ENCODE assay signal across 10 cellular contexts in the genomic region with DNA sequence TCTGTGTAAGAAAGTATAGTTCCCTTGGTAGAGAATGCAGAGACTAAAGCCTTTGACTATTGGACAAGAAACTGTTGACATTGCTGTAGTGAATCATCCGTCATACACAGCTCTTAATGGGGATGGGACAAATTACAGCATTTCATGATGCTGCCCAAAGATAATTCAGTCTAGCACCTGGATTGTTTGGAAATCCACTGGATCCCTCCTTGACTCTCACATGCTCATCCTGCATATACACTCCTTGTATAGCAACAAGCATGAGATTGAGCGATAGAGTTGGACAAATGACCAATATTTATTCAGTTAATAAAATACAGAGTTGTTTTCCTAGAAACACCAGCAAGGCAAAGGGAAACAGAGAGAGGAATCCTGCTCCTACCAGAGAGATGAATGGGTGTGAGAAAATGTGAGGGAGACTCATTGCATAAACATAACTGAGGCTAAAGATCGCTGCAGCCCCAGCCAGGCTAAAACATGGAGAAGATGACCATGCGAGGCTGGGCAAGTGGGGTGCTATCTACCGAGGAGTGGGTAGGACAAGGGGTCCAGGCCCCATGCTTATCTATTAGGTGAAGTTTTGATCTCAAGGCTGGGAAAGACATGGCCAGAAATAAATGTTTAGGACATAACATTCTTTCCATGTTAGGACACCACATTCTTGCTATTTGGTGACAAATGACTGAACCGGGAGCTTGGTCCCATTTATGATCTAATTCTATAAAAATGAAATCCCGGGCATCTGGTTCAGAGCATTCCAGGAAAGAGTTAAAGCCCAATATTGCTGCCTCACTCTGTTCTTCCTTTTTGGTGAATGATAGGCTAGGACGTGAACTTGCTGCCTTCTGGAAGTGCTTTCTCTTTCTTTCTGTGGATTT.
DNase-seq lines count a peak whose midpoint lies in the region; ATAC-seq and TF ChIP-seq lines count a peak whose summit lies in the region.
"Had no signal": no experiment of that assay in that cellular context is flagged by ENCODE, and none has a peak within 500 bp of the region (broad histone marks: within the 10 kb centered on the region; RNA-seq: fewer than 3 reads in every experiment).

No MANE protein-coding gene starts in this region.

- H3K4me3 Mint-ChIP-seq in dendritic cell treated with granulocyte-macrophage colony-stimulating factor and Interleukin-4, amounts not matched to agents 40 ng/mL and 50 ng/mL, for 4 days, result peak overlapping the region; percentile 66
- no peak overlapping the region for H3K4me3 Mint-ChIP-seq in endothelial cell (ENCODE audit: unreplicated experiment)
- no peak overlapping the region for H3K4me3 Mint-ChIP-seq in activated T-helper 1 cell treated with anti-CD3 and anti-CD28 coated beads, Interleukin-12 subunit alpha, Interleukin-12 subunit beta, Interleukin-2, Interleukin-4 antibody, amounts not matched to agents 30 ng/mL and 10 ng/mL and 1 ng/mL, durations not matched to agents 14 hours and 24 hours and 36 hours
- H3K4me3 Mint-ChIP-seq: CD4-positive, alpha-beta T cell had no signal

- H3K4me1 ChIP-seq in mononuclear cell (ENCODE audit: insufficient read depth, low read length), result peaks cover 10% of the 10 kb centered on the region

- no peaks in the 10 kb centered on the region for H3K36me3 Mint-ChIP-seq in dendritic cell treated with granulocyte-macrophage colony-stimulating factor and Interleukin-4, amounts not matched to agents 40 ng/mL and 50 ng/mL, for 4 days (ENCODE audit: low read depth)
- H3K36me3 Mint-ChIP-seq in endothelial cell (ENCODE audit: low read depth, unreplicated experiment), result no peaks in the 10 kb centered on the region
- no peaks in the 10 kb centered on the region for H3K36me3 Mint-ChIP-seq in activated T-helper 1 cell treated with anti-CD3 and anti-CD28 coated beads, Interleukin-12 subunit alpha, Interleukin-12 subunit beta, Interleukin-2, Interleukin-4 antibody, amounts not matched to agents 30 ng/mL and 10 ng/mL and 1 ng/mL, durations not matched to agents 14 hours and 24 hours and 36 hours (ENCODE audit: low read depth)

- DNase-seq in A172 (ENCODE audit: low spot score) (peak; percentile 90), LHCN-M2 (ENCODE audit: low read depth) (peak; percentile 62), left lobe of liver (ENCODE audit: low spot score) (no peak), endothelial cell (ENCODE audit: low spot score) (no peak), HPDE6-E6E7 (ENCODE audit: extremely low spot score) (no peak)
- no peak for DNase-seq in activated T-helper 1 cell treated with anti-CD3 and anti-CD28 coated beads, Interleukin-12 subunit alpha, Interleukin-12 subunit beta, Interleukin-2, Interleukin-4 antibody, amounts not matched to agents 30 ng/mL and 10 ng/mL and 1 ng/mL, durations not matched to agents 14 hours and 24 hours and 36 hours (ENCODE audit: low spot score)
- DNase-seq: CD4-positive, alpha-beta T cell; stimulated activated CD4-positive, alpha-beta T cell treated with anti-CD3 and anti-CD28 coated beads, Interleukin-4, amount 100 ng/mL, for 1 hour had no signal

- no peaks in the 10 kb centered on the region for H3K27me3 Mint-ChIP-seq in dendritic cell treated with granulocyte-macrophage colony-stimulating factor and Interleukin-4, amounts not matched to agents 40 ng/mL and 50 ng/mL, for 4 days
- H3K27me3 Mint-ChIP-seq in endothelial cell (ENCODE audit: unreplicated experiment), result peaks cover 1% of the 10 kb centered on the region
- H3K27me3 Mint-ChIP-seq in activated T-helper 1 cell treated with anti-CD3 and anti-CD28 coated beads, Interleukin-12 subunit alpha, Interleukin-12 subunit beta, Interleukin-2, Interleukin-4 antibody, amounts not matched to agents 30 ng/mL and 10 ng/mL and 1 ng/mL, durations not matched to agents 14 hours and 24 hours and 36 hours (ENCODE audit: insufficient read depth), result no peaks in the 10 kb centered on the region

- H3K27ac Mint-ChIP-seq in dendritic cell treated with granulocyte-macrophage colony-stimulating factor and Interleukin-4, amounts not matched to agents 40 ng/mL and 50 ng/mL, for 4 days, result peak overlapping the region; percentile 82
- H3K27ac Mint-ChIP-seq in endothelial cell (ENCODE audit: unreplicated experiment), result no peak overlapping the region
- H3K27ac Mint-ChIP-seq in activated T-helper 1 cell treated with anti-CD3 and anti-CD28 coated beads, Interleukin-12 subunit alpha, Interleukin-12 subunit beta, Interleukin-2, Interleukin-4 antibody, amounts not matched to agents 30 ng/mL and 10 ng/mL and 1 ng/mL, durations not matched to agents 14 hours and 24 hours and 36 hours, result no peak overlapping the region
- H3K27ac Mint-ChIP-seq: CD4-positive, alpha-beta T cell had no signal

- no peaks in the 10 kb centered on the region for H3K9me3 ChIP-seq in mononuclear cell (ENCODE audit: low read depth, low read length)

- peaks cover 36% of the 10 kb centered on the region for H3K4me1 Mint-ChIP-seq in dendritic cell treated with granulocyte-macrophage colony-stimulating factor and Interleukin-4, amounts not matched to agents 40 ng/mL and 50 ng/mL, for 4 days (ENCODE audit: low read depth)
- no peaks in the 10 kb centered on the region for H3K4me1 Mint-ChIP-seq in endothelial cell (ENCODE audit: unreplicated experiment)
- H3K4me1 Mint-ChIP-seq in activated T-helper 1 cell treated with anti-CD3 and anti-CD28 coated beads, Interleukin-12 subunit alpha, Interleukin-12 subunit beta, Interleukin-2, Interleukin-4 antibody, amounts not matched to agents 30 ng/mL and 10 ng/mL and 1 ng/mL, durations not matched to agents 14 hours and 24 hours and 36 hours (ENCODE audit: low read depth), result peaks cover 5% of the 10 kb centered on the region

- no peaks in the 10 kb centered on the region for H3K27me3 ChIP-seq in mononuclear cell (ENCODE audit: insufficient read depth, low read length)

- peak overlapping the region; percentile 33 for H3K4me3 ChIP-seq in mononuclear cell (ENCODE audit: low read length)

- no peaks in the 10 kb centered on the region for H3K9me3 Mint-ChIP-seq in dendritic cell treated with granulocyte-macrophage colony-stimulating factor and Interleukin-4, amounts not matched to agents 40 ng/mL and 50 ng/mL, for 4 days
- H3K9me3 Mint-ChIP-seq in endothelial cell (ENCODE audit: unreplicated experiment), result no peaks in the 10 kb centered on the region
- H3K9me3 Mint-ChIP-seq in activated T-helper 1 cell treated with anti-CD3 and anti-CD28 coated beads, Interleukin-12 subunit alpha, Interleukin-12 subunit beta, Interleukin-2, Interleukin-4 antibody, amounts not matched to agents 30 ng/mL and 10 ng/mL and 1 ng/mL, durations not matched to agents 14 hours and 24 hours and 36 hours, result no peaks in the 10 kb centered on the region
- H3K9me3 Mint-ChIP-seq: CD4-positive, alpha-beta T cell had no signal

- no peak for TF ChIP-seq CTCF in endothelial cell (IDR thresholded peaks at IDR 0.05; ENCODE audit: unreplicated experiment)

- no peak for ATAC-seq in left lobe of liver

- intact Hi-C loops in dendritic cell treated with granulocyte-macrophage colony-stimulating factor and Interleukin-4, amounts not matched to agents 40 ng/mL and 50 ng/mL, for 4 days (cut with micrococcal nuclease), result no loop called here
- intact Hi-C loops in activated T-helper 1 cell treated with anti-CD3 and anti-CD28 coated beads, Interleukin-12 subunit alpha, Interleukin-12 subunit beta, Interleukin-2, Interleukin-4 antibody, amounts not matched to agents 30 ng/mL and 10 ng/mL and 1 ng/mL, durations not matched to agents 14 hours and 24 hours and 36 hours (cut with micrococcal nuclease), result no loop called here

Comparison
In these comparisons a context has a peak if more than half of its experiments do, and no peak if none do; other contexts are left out.
1. DNase-seq: peak in A172 (single experiment) and LHCN-M2 (single experiment); none in left lobe of liver (single experiment), endothelial cell (single experiment), activated T-helper 1 cell treated with anti-CD3 and anti-CD28 coated beads, Interleukin-12 subunit alpha, Interleukin-12 subunit beta, Interleukin-2, Interleukin-4 antibody, amounts not matched to agents 30 ng/mL and 10 ng/mL and 1 ng/mL, durations not matched to agents 14 hours and 24 hours and 36 hours (single experiment) and HPDE6-E6E7 (single experiment).